In genomic region chr15:39227001-39227400, GRCh38 we compare ENCODE assay signal across 1 cellular context.
TF ChIP-seq lines count a peak whose summit lies in the region.

No MANE protein-coding gene starts in this region.

TF ChIP-seq in IMR-90, 13 proteins besides CTCF, POLR2A, EP300 and RAD21 (continued from another document):
- TF ChIP-seq RFX5 (IDR thresholded peaks at IDR 0.05; ENCODE audit: low read depth, low read length) (no peak), MAFK (IDR thresholded peaks at IDR 0.05; ENCODE audit: low read depth, low read length) (no peak), NFE2L2 (IDR thresholded peaks at IDR 0.05; ENCODE audit: low read depth, low read length) (no peak), CHD1 (IDR thresholded peaks at IDR 0.05; ENCODE audit: low read depth, low read length) (no peak), RCOR1 (IDR thresholded peaks at IDR 0.05; ENCODE audit: insufficient replicate concordance, low read length) (no peak)
